ENCODE assay signal across 1 cellular context in the genomic region with DNA sequence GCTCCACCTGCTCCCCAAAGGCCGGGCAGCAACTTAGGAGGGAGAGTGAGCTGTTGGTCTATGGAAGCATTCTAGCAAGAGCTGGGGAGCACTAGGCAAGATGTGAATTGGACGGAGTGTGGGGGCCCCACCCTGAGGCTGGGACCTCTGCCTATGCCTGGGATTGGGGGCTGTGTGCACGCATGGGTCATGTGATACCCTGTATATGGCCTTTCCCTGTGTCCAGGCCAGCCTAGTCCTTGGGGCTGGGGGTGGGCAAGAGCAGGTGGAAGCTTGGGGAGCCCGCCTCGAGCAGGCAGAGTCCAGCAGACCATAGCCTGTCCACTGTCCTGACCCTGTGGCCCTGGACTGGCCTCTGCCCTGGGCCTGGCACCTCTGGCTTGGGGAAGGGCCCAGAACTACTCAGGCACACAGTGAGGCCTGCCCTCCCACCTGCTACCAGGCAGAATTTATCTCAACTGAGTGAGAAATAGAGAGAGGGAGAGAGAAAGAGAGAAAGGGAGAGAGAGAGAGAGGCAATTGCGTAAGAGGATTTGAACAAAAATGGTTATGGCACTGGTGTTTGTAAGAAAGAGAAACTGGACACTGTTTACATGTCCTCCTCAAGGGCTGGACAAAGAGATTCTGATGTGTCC.
TF ChIP-seq lines count a peak whose summit lies in the region.

No MANE protein-coding gene starts in this region.

TF ChIP-seq in HepG2, 621 proteins besides CTCF, POLR2A, EP300 and RAD21 (continued from another document and continues in another):
- TF ChIP-seq NR2F6 (IDR thresholded peaks at IDR 0.05) (peak; percentile 27; the same call in 1 of the 2 replicates), NR2F6 (CRISPR knock-in tag; IDR thresholded peaks at IDR 0.05) (peak; percentile 67), CBX1 (IDR thresholded peaks at IDR 0.05; ENCODE audit: low read depth) (no peak), BORCS8-MEF2B (CRISPR knock-in tag; IDR thresholded peaks at IDR 0.05) (no peak), AHDC1 (CRISPR knock-in tag; IDR thresholded peaks at IDR 0.05; ENCODE audit: borderline replicate concordance) (no peak), ZFX (CRISPR knock-in tag; IDR thresholded peaks at IDR 0.05; ENCODE audit: low read depth) (peak; percentile 78), SAP130 (CRISPR knock-in tag; IDR thresholded peaks at IDR 0.05; ENCODE audit: low read depth) (0 out of 2 replicates have a peak, but pooled peaks have one; percentile 49), ZBTB33 (CRISPR knock-in tag; IDR thresholded peaks at IDR 0.05) (no peak), ZNF512B (CRISPR knock-in tag; IDR thresholded peaks at IDR 0.05; ENCODE audit: borderline replicate concordance) (no peak), ZNF724P (CRISPR knock-in tag; IDR thresholded peaks at IDR 0.05; ENCODE audit: borderline replicate concordance) (0 out of 2 replicates have a peak, but pooled peaks have one; percentile 64), PAWR (CRISPR knock-in tag; IDR thresholded peaks at IDR 0.05; ENCODE audit: borderline replicate concordance) (no peak), TBX3 (IDR thresholded peaks at IDR 0.05; ENCODE audit: borderline replicate concordance) (no peak), MXD4 (CRISPR knock-in tag; IDR thresholded peaks at IDR 0.05) (no peak), KIAA2018 (CRISPR knock-in tag; IDR thresholded peaks at IDR 0.05; ENCODE audit: borderline replicate concordance) (no peak), ZNF121 (CRISPR knock-in tag; IDR thresholded peaks at IDR 0.05) (no peak), TSC22D2 (CRISPR knock-in tag; IDR thresholded peaks at IDR 0.05; ENCODE audit: borderline replicate concordance) (peak; percentile 64; the same call in 1 of the 2 replicates), MNT (IDR thresholded peaks at IDR 0.05) (no peak)
- TF ChIP-seq, protein P1, sequence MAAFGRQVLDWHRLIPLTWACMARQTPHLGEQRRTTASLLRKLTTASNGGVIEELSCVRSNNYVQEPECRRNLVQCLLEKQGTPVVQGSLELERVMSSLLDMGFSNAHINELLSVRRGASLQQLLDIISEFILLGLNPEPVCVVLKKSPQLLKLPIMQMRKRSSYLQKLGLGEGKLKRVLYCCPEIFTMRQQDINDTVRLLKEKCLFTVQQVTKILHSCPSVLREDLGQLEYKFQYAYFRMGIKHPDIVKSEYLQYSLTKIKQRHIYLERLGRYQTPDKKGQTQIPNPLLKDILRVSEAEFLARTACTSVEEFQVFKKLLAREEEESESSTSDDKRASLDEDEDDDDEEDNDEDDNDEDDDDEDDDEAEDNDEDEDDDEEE (CRISPR knock-in tag; IDR thresholded peaks at IDR 0.05) = no peak
- TF ChIP-seq, protein P2, sequence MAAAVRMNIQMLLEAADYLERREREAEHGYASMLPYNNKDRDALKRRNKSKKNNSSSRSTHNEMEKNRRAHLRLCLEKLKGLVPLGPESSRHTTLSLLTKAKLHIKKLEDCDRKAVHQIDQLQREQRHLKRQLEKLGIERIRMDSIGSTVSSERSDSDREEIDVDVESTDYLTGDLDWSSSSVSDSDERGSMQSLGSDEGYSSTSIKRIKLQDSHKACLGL (CRISPR knock-in tag; IDR thresholded peaks at IDR 0.05) = no peak
- TF ChIP-seq, protein P3, sequence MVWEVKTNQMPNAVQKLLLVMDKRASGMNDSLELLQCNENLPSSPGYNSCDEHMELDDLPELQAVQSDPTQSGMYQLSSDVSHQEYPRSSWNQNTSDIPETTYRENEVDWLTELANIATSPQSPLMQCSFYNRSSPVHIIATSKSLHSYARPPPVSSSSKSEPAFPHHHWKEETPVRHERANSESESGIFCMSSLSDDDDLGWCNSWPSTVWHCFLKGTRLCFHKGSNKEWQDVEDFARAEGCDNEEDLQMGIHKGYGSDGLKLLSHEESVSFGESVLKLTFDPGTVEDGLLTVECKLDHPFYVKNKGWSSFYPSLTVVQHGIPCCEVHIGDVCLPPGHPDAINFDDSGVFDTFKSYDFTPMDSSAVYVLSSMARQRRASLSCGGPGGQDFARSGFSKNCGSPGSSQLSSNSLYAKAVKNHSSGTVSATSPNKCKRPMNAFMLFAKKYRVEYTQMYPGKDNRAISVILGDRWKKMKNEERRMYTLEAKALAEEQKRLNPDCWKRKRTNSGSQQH (CRISPR knock-in tag; IDR thresholded peaks at IDR 0.05; ENCODE audit: low read depth) = no peak
- TF ChIP-seq, protein P4, sequence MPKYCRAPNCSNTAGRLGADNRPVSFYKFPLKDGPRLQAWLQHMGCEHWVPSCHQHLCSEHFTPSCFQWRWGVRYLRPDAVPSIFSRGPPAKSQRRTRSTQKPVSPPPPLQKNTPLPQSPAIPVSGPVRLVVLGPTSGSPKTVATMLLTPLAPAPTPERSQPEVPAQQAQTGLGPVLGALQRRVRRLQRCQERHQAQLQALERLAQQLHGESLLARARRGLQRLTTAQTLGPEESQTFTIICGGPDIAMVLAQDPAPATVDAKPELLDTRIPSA (CRISPR knock-in tag; IDR thresholded peaks at IDR 0.05; ENCODE audit: borderline replicate concordance) = no peak
